In the genomic region with DNA sequence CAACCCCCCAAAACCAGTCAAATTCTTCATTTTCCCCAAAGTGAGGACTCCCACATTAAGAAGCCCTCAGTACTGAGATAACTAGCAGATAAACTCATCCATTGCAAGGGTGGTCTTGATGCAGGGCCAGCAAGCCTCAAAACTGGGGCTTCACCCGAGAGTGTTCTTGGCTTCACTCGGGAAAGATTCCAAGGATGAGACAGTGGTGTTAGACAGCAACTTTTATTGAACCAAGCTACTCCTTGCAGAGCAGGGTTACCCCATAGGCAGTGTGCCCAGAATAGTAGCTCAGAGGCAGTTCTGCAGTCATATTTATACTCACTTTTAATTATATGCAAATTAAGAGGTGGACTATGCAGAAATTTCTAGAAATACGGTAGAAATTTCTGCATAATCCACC, we compare ENCODE assay signal across 25 cellular contexts. TPM values are rescaled to one million over a fixed set of nuclear protein-coding genes. Genes with fewer than 3 reads are reported as not detected.
DNase-seq lines count a peak whose midpoint lies in the region; ATAC-seq, FAIRE-seq and TF ChIP-seq lines count a peak whose summit lies in the region.
"Had no signal": no experiment of that assay in that cellular context is flagged by ENCODE, and none has a peak within 500 bp of the region (broad histone marks: within the 10 kb centered on the region; RNA-seq: fewer than 3 reads in every experiment).

No MANE protein-coding gene starts in this region.

- TF ChIP-seq POLR2A in GM12892 (IDR thresholded peaks at IDR 0.05; ENCODE audit: low read depth, low read length), result peak; percentile 70

- TF ChIP-seq CTCF in natural killer cell (IDR thresholded peaks at IDR 0.05), result no peak

- H3K4me1 Mint-ChIP-seq in T-helper 17 cell (peaks cover 30% of the 10 kb centered on the region), natural killer cell (peaks cover 42 to 44% of the 10 kb centered on the region in 2 donors)

- peak; percentile 79 for FAIRE-seq in GM12892 (lab: Jason Lieb, UNC)

- peaks cover 3 to 5% of the 10 kb centered on the region in 2 donors for H3K9me3 Mint-ChIP-seq in natural killer cell

- no peaks in the 10 kb centered on the region for H3K36me3 ChIP-seq in BLaER1 treated with 17β-estradiol and CSF1 and Interleukin-3, amounts not matched to agents 10 nM and 100 nM

- intact Hi-C loops in natural killer cell (cut with micrococcal nuclease), result no loop called here

- no peak overlapping the region for H3K4me3 ChIP-seq in BLaER1 treated with 17β-estradiol and CSF1 and Interleukin-3, amounts not matched to agents 10 nM and 100 nM

- H3K27ac Mint-ChIP-seq in T-helper 17 cell, result peak overlapping the region; percentile 91
- peak overlapping the region; percentile 90 to 99 for H3K27ac Mint-ChIP-seq in natural killer cell

- no peaks in the 10 kb centered on the region for H4K20me1 ChIP-seq in BLaER1 treated with 17β-estradiol and CSF1 and Interleukin-3, amounts not matched to agents 10 nM and 100 nM

- H3K27ac ChIP-seq in BLaER1 treated with 17β-estradiol and CSF1 and Interleukin-3, amounts not matched to agents 10 nM and 100 nM, result peak overlapping the region in 9 of 11 experiments; percentile 84 to 94 (median 89); a peak in 13 of 22 replicates
- H3K27ac ChIP-seq: C4-2B had no signal

- H3K27me3 ChIP-seq in BLaER1 treated with 17β-estradiol and CSF1 and Interleukin-3, amounts not matched to agents 10 nM and 100 nM, result no peaks in the 10 kb centered on the region

- DNase-seq in GM12892 (ENCODE audit: insufficient read length) (no peak), T-helper 17 cell (no peak), natural killer cell (no peak), GF-D8 (lab: John Stamatoyannopoulos, UW) (no peak), anterior cingulate cortex (lab: John Stamatoyannopoulos, UW) (no peak), SHP77 treated with DMSO at 0.1 percent for 48 hours (lab: John Stamatoyannopoulos, UW) (no peak)
- DNase-seq: Caco-2, DMS153, GDM1, Kasumi-1, MM.1S, NCI-H1092 treated with DMSO at 0.1 percent for 48 hours, NCI-H2081 treated with DMSO at 0.1 percent for 48 hours, NCI-H510A, NCI-H774, RPMI8226, SIG-M5, T-cell had no signal

- H3K4me3 Mint-ChIP-seq in T-helper 17 cell, result no peak overlapping the region
- H3K4me3 Mint-ChIP-seq in natural killer cell, result peak overlapping the region; percentile 28
- H3K4me3 Mint-ChIP-seq: T-cell had no signal

- H3K27me3 Mint-ChIP-seq in T-helper 17 cell (no peaks in the 10 kb centered on the region), natural killer cell (ENCODE audit: low read depth in 2 of 2) (peaks cover 0 to 2% of the 10 kb centered on the region in 2 donors)

- H3K9me3 ChIP-seq in BLaER1 treated with 17β-estradiol and CSF1 and Interleukin-3, amounts not matched to agents 10 nM and 100 nM (replicated peaks in 1 of 11), result peaks cover 11 to 21% (median 15%) of the 10 kb centered on the region in 11 experiments
- H3K9me3 ChIP-seq in T-helper 17 cell (ENCODE audit: control insufficient read depth, low read length, poor library complexity, severe bottlenecking), result no peaks in the 10 kb centered on the region
- H3K9me3 ChIP-seq: Caco-2 had no signal

- peak overlapping the region in 8 of 11 experiments; percentile 29 to 75 (median 68); a peak in 9 of 22 replicates for H3K4me2 ChIP-seq in BLaER1 treated with 17β-estradiol and CSF1 and Interleukin-3, amounts not matched to agents 10 nM and 100 nM

- peaks cover 22 to 42% (median 33%) of the 10 kb centered on the region in 10 experiments for H3K4me1 ChIP-seq in BLaER1 treated with 17β-estradiol and CSF1 and Interleukin-3, amounts not matched to agents 10 nM and 100 nM
- H3K4me1 ChIP-seq: Caco-2 had no signal

- no peak overlapping the region for H3K9ac ChIP-seq in BLaER1 treated with 17β-estradiol and CSF1 and Interleukin-3, amounts not matched to agents 10 nM and 100 nM

- no peak for ATAC-seq in T-helper 17 cell
- ATAC-seq in natural killer cell, result no peak
- ATAC-seq in GM21367 (IDR thresholded peaks at IDR 0.05; ENCODE audit: unreplicated experiment), result no peak
- ATAC-seq: SK-N-SH treated with all-trans-retinoic acid at 6 μM for 48 hours, T-cell had no signal

- H3K36me3 Mint-ChIP-seq in T-helper 17 cell (ENCODE audit: low read depth), result no peaks in the 10 kb centered on the region
- H3K36me3 Mint-ChIP-seq in natural killer cell, result peaks cover 8% of the 10 kb centered on the region
- H3K36me3 Mint-ChIP-seq: T-cell had no signal

RNA-seq across cellular contexts. Expression of gene HLA-DQA1, which starts 15.8 kb away (rescaled TPM):
- 1,511 TPM for polyA plus RNA-seq in GM12892 (2012; ENCODE audit: missing spikeins)
- total RNA-seq in T-helper 17 cell (10 to 100 TPM; 18.2 to 21.5 TPM), natural killer cell (10 to 100 TPM in 2 of 3 donors, 1 to 10 TPM in 1; 7.0 to 46.7 (median 39.9) TPM)
- total RNA-seq: A673, Caco-2, H4, HT-29 had no signal

RNA-seq across cellular contexts. Expression of gene HLA-DRB1, which starts 31.7 kb away (rescaled TPM):
- 896 TPM for polyA plus RNA-seq in GM12892 (2012; ENCODE audit: missing spikeins)
- total RNA-seq in T-helper 17 cell (10 to 100 TPM; 39.8 to 46.5 TPM), natural killer cell (100 to 1,000 TPM in 1 of 3 donors, 10 to 100 TPM in 2; 42.8 to 123 (median 53.9) TPM)
- total RNA-seq: A673, Caco-2, HT-29 had no signal

RNA-seq across cellular contexts. Expression of gene HLA-DQB1, which starts 45.1 kb away (rescaled TPM):
- polyA plus RNA-seq in GM12892 (2012; ENCODE audit: missing spikeins), result 443 TPM
- 10 to 100 TPM; 15.7 to 16.2 TPM for total RNA-seq in T-helper 17 cell
- total RNA-seq in natural killer cell, result 10 to 100 TPM; 24.8 to 97.3 (median 25.5) TPM
- total RNA-seq: A673, Caco-2, H4, HT-29 had no signal
